9 cellular contexts compared by ENCODE assay signal in genomic region chr1:211328084-211328694, GRCh38. TPM values are rescaled to one million over a fixed set of nuclear protein-coding genes. Genes with fewer than 3 reads are reported as not detected.
DNase-seq lines count a peak whose midpoint lies in the region; ATAC-seq and TF ChIP-seq lines count a peak whose summit lies in the region.
"Had no signal": no experiment of that assay in that cellular context is flagged by ENCODE, and none has a peak within 500 bp of the region (broad histone marks: within the 10 kb centered on the region; RNA-seq: fewer than 3 reads in every experiment).

No MANE protein-coding gene starts in this region.

- H3K9me3 Mint-ChIP-seq in activated CD8-positive, alpha-beta memory T cell treated with anti-CD3 and anti-CD28 coated beads, Interleukin-2, amount 10 ng/mL, durations not matched to agents 7 days and 5 days (ENCODE audit: low read depth): no peaks in the 10 kb centered on the region
- H3K9me3 Mint-ChIP-seq in immature natural killer cell: no peaks in the 10 kb centered on the region

- ATAC-seq in activated CD8-positive, alpha-beta memory T cell treated with anti-CD3 and anti-CD28 coated beads, Interleukin-2, amount 10 ng/mL, durations not matched to agents 7 days and 5 days: no peak
- ATAC-seq in thoracic aorta (ENCODE audit: insufficient number of reproducible peaks, low FRiP score, low read depth) (no peak), HG03354 (IDR thresholded peaks at IDR 0.05; ENCODE audit: poor library complexity, severe bottlenecking, unreplicated experiment) (no peak)

- peak overlapping the region; percentile 66; the same call in 1 of the 2 replicates for H3K27ac ChIP-seq in VCaP
- peak overlapping the region; percentile 79 to 91 for H3K27ac ChIP-seq in thoracic aorta
- H3K27ac ChIP-seq: parathyroid adenoma had no signal

- DNase-seq in activated CD8-positive, alpha-beta memory T cell treated with anti-CD3 and anti-CD28 coated beads, Interleukin-2, amount 10 ng/mL, durations not matched to agents 7 days and 5 days: no peak
- no peak for DNase-seq in activated CD8-positive, alpha-beta memory T cell treated with anti-CD3 and anti-CD28 coated beads for 24 hours
- no peak for DNase-seq in immature natural killer cell
- DNase-seq in thoracic aorta (ENCODE audit: low spot score): no peak
- DNase-seq in NCI-H2171 treated with DMSO at 0.1 percent for 48 hours (lab: John Stamatoyannopoulos, UW): no peak
- DNase-seq in stimulated activated CD8-positive, alpha-beta memory T cell treated with anti-CD3 and anti-CD28 coated beads, Interleukin-4, amount 100 ng/mL, for 48 hours: no peak

- TF ChIP-seq CTCF in VCaP (conservative IDR thresholded peaks at IDR 0.05) (no peak), thoracic aorta (IDR thresholded peaks at IDR 0.05) (no peak)

- peak overlapping the region; percentile 91 for H3K4me3 ChIP-seq in thoracic aorta

- peak overlapping the region; percentile 85 for H3K4me3 Mint-ChIP-seq in activated CD8-positive, alpha-beta memory T cell treated with anti-CD3 and anti-CD28 coated beads, Interleukin-2, amount 10 ng/mL, durations not matched to agents 7 days and 5 days
- peak overlapping the region; percentile 95 to 97 (median 96) for H3K4me3 Mint-ChIP-seq in immature natural killer cell

- H3K36me3 ChIP-seq in thoracic aorta: no peaks in the 10 kb centered on the region

- CTCF ChIA-PET in activated CD8-positive, alpha-beta memory T cell treated with anti-CD3 and anti-CD28 coated beads, Interleukin-2, amount 10 ng/mL, durations not matched to agents 7 days and 5 days (lab: Charles Lee): interaction anchor here (1.0 to 9.8 kb wide), 19 partner anchors 9 to 324 kb away, joined by 3 to 85 read pairs (median 5); no protein-coding TSS in a partner anchor

- peaks cover 73% of the 10 kb centered on the region for H3K4me1 Mint-ChIP-seq in activated CD8-positive, alpha-beta memory T cell treated with anti-CD3 and anti-CD28 coated beads, Interleukin-2, amount 10 ng/mL, durations not matched to agents 7 days and 5 days
- peaks cover 67 to 90% of the 10 kb centered on the region in 2 donors for H3K4me1 Mint-ChIP-seq in immature natural killer cell

- H3K27ac Mint-ChIP-seq in activated CD8-positive, alpha-beta memory T cell treated with anti-CD3 and anti-CD28 coated beads, Interleukin-2, amount 10 ng/mL, durations not matched to agents 7 days and 5 days: peak overlapping the region; percentile 91
- H3K27ac Mint-ChIP-seq in immature natural killer cell: peak overlapping the region; percentile 89 to 97 (median 95)

- peaks cover 39 to 65% of the 10 kb centered on the region in 2 donors for H3K4me1 ChIP-seq in thoracic aorta (ENCODE audit: control insufficient read depth in 1 of 2, low read depth in 2 of 2)
- H3K4me1 ChIP-seq: parathyroid adenoma had no signal

- H3K27me3 ChIP-seq in thoracic aorta (replicated peaks; ENCODE audit: insufficient read depth): no peaks in the 10 kb centered on the region

- no peaks in the 10 kb centered on the region for H3K9me3 ChIP-seq in thoracic aorta

- peaks cover 17% of the 10 kb centered on the region for H3K36me3 Mint-ChIP-seq in activated CD8-positive, alpha-beta memory T cell treated with anti-CD3 and anti-CD28 coated beads, Interleukin-2, amount 10 ng/mL, durations not matched to agents 7 days and 5 days
- H3K36me3 Mint-ChIP-seq in immature natural killer cell: no peaks in the 10 kb centered on the region

- H3K27me3 Mint-ChIP-seq in activated CD8-positive, alpha-beta memory T cell treated with anti-CD3 and anti-CD28 coated beads, Interleukin-2, amount 10 ng/mL, durations not matched to agents 7 days and 5 days: no peaks in the 10 kb centered on the region
- H3K27me3 Mint-ChIP-seq in immature natural killer cell (ENCODE audit: low read depth in 3 of 3): peaks cover 0 to 9% (median 3%) of the 10 kb centered on the region in 3 donors

RNA-seq across cellular contexts. Expression of gene TRAF5, which starts 1.6 kb away (rescaled TPM):
- total RNA-seq in activated CD8-positive, alpha-beta memory T cell treated with anti-CD3 and anti-CD28 coated beads, Interleukin-2, amount 10 ng/mL, durations not matched to agents 7 days and 5 days: 10 to 100 TPM; 49.7 to 63.2 TPM
- polyA plus RNA-seq in immature natural killer cell: 10 to 100 TPM; 19.6 to 37.0 (median 21.8) TPM
- 10 to 100 TPM; 55.8 to 62.7 TPM for total RNA-seq in thoracic aorta
